Comparison of ENCODE assay signal across 9 cellular contexts in genomic region chr19:34241513-34242337, GRCh38. TPM values are rescaled to one million over a fixed set of nuclear protein-coding genes. Genes with fewer than 3 reads are reported as not detected.
DNase-seq lines count a peak whose midpoint lies in the region; ATAC-seq, FAIRE-seq and TF ChIP-seq lines count a peak whose summit lies in the region.
"Had no signal": no experiment of that assay in that cellular context is flagged by ENCODE, and none has a peak within 500 bp of the region (broad histone marks: within the 10 kb centered on the region; RNA-seq: fewer than 3 reads in every experiment).

No MANE protein-coding gene starts in this region.

- no peak for FAIRE-seq in astrocyte (lab: Jason Lieb, UNC)
- FAIRE-seq: A204.1 had no signal

- no peak overlapping the region for H3K27ac ChIP-seq in astrocyte (ENCODE audit: low read depth, low read length)

- H3K4me1 Mint-ChIP-seq in astrocyte (ENCODE audit: low read depth, unreplicated experiment): peaks cover 25% of the 10 kb centered on the region
- H3K4me1 Mint-ChIP-seq in osteocyte (ENCODE audit: unreplicated experiment): peaks cover 30% of the 10 kb centered on the region
- H3K4me1 Mint-ChIP-seq in effector memory CD8-positive, alpha-beta T cell (ENCODE audit: low read depth in 2 of 2): no peaks in the 10 kb centered on the region

- H3K4me3 Mint-ChIP-seq in astrocyte (ENCODE audit: unreplicated experiment) (no peak overlapping the region), osteocyte (ENCODE audit: unreplicated experiment) (no peak overlapping the region)
- no peak overlapping the region for H3K4me3 Mint-ChIP-seq in effector memory CD8-positive, alpha-beta T cell

- peaks cover 10% of the 10 kb centered on the region for H3K4me1 ChIP-seq in astrocyte (ENCODE audit: insufficient read depth, low read length)

- no peaks in the 10 kb centered on the region for H3K79me2 ChIP-seq in astrocyte (ENCODE audit: insufficient read depth, low read length)

- no peaks in the 10 kb centered on the region for H4K20me1 ChIP-seq in astrocyte (ENCODE audit: insufficient read depth, low read length)

- H3K9me3 ChIP-seq in astrocyte (ENCODE audit: insufficient read depth, low read depth, low read length): no peaks in the 10 kb centered on the region

- H3K4me2 ChIP-seq in astrocyte (ENCODE audit: low read length): no peak overlapping the region

- H2AFZ ChIP-seq in astrocyte (ENCODE audit: low read depth, low read length): no peak overlapping the region

- H3K9me3 Mint-ChIP-seq in astrocyte (ENCODE audit: unreplicated experiment) (peaks cover 2% of the 10 kb centered on the region), osteocyte (ENCODE audit: unreplicated experiment) (no peaks in the 10 kb centered on the region)
- no peaks in the 10 kb centered on the region for H3K9me3 Mint-ChIP-seq in effector memory CD8-positive, alpha-beta T cell

- H3K36me3 Mint-ChIP-seq in astrocyte (ENCODE audit: low read depth, unreplicated experiment) (peaks cover 10% of the 10 kb centered on the region), osteocyte (ENCODE audit: unreplicated experiment) (peaks cover 6% of the 10 kb centered on the region)
- peaks cover 3% of the 10 kb centered on the region for H3K36me3 Mint-ChIP-seq in effector memory CD8-positive, alpha-beta T cell (ENCODE audit: insufficient read depth)

- H3K36me3 ChIP-seq in astrocyte (ENCODE audit: insufficient read depth, low read length): no peaks in the 10 kb centered on the region

- no peak overlapping the region for H3K4me3 ChIP-seq in astrocyte (ENCODE audit: insufficient read depth, low read depth, low read length)

- no peak overlapping the region for H3K9ac ChIP-seq in astrocyte (ENCODE audit: low read length)

- H3K27me3 Mint-ChIP-seq in astrocyte (ENCODE audit: low read depth, unreplicated experiment): no peaks in the 10 kb centered on the region
- no peaks in the 10 kb centered on the region for H3K27me3 Mint-ChIP-seq in osteocyte (ENCODE audit: unreplicated experiment)
- H3K27me3 Mint-ChIP-seq in effector memory CD8-positive, alpha-beta T cell: no peaks in the 10 kb centered on the region

- H3K27ac Mint-ChIP-seq in astrocyte (ENCODE audit: unreplicated experiment) (no peak overlapping the region), osteocyte (ENCODE audit: unreplicated experiment) (no peak overlapping the region)
- no peak overlapping the region for H3K27ac Mint-ChIP-seq in effector memory CD8-positive, alpha-beta T cell

- H3K27me3 ChIP-seq in astrocyte (ENCODE audit: insufficient read depth, low read length): no peaks in the 10 kb centered on the region

- no peak for ATAC-seq in effector memory CD8-positive, alpha-beta T cell (replicated peaks)

- DNase-seq in DMS 273 (lab: John Stamatoyannopoulos, UW; ENCODE audit: unreplicated experiment) (peak; percentile 71), DMS 273 treated with DMSO at 0.1 percent for 48 hours (lab: John Stamatoyannopoulos, UW) (no peak), NCI-H2107 (lab: John Stamatoyannopoulos, UW) (peak; percentile 35), astrocyte (ENCODE audit: low read depth) (no peak), osteocyte (ENCODE audit: extremely low spot score, unreplicated experiment) (no peak), AG08396 (ENCODE audit: low spot score) (no peak), Ammon's horn (ENCODE audit: low spot score) (no peak)
- DNase-seq in effector memory CD8-positive, alpha-beta T cell: no peak

- peak; percentile 24 for TF ChIP-seq CTCF in astrocyte (IDR thresholded peaks at IDR 0.05; ENCODE audit: insufficient read depth, low read depth, low read length)
- peak; percentile 33 for TF ChIP-seq CTCF in osteocyte (IDR thresholded peaks at IDR 0.05)

RNA-seq across cellular contexts. Expression of gene GARRE1, which starts 12.6 kb away (rescaled TPM):
- total RNA-seq in astrocyte: 20.1 and 23.8 TPM in 2 replicates
- total RNA-seq in osteocyte: 29.5 and 33.5 TPM in 2 replicates

Comparison
In these comparisons a context has a peak if more than half of its experiments do, and no peak if none do; other contexts are left out.
1. DNase-seq: peak in DMS 273 (single experiment) and NCI-H2107 (single experiment); none in DMS 273 treated with DMSO at 0.1 percent for 48 hours (single experiment), astrocyte (single experiment), osteocyte (single experiment), effector memory CD8-positive, alpha-beta T cell (0 of 3), AG08396 (single experiment) and Ammon's horn (single experiment).